ENCODE assay signal across 35 cellular contexts in genomic region chr7:28505861-28506260, GRCh38.
DNase-seq lines count a peak whose midpoint lies in the region; FAIRE-seq and TF ChIP-seq lines count a peak whose summit lies in the region.
"Had no signal": no experiment of that assay in that cellular context is flagged by ENCODE, and none has a peak within 500 bp of the region (broad histone marks: within the 10 kb centered on the region; RNA-seq: fewer than 3 reads in every experiment).

No MANE protein-coding gene starts in this region.

- no peaks in the 10 kb centered on the region for H3K9me3 Mint-ChIP-seq in activated naive CD8-positive, alpha-beta T cell treated with anti-CD3 and anti-CD28 coated beads for 36 hours
- H3K9me3 Mint-ChIP-seq: CD14-positive monocyte; CD4-positive, alpha-beta T cell; CD4-positive, CD25-positive, alpha-beta regulatory T cell; CD8-positive, alpha-beta memory T cell; CD8-positive, alpha-beta T cell had no signal

- peaks cover 16% of the 10 kb centered on the region; the same call in 1 of the 2 replicates for H3K9me3 ChIP-seq in BLaER1
- peaks cover 0 to 24% (median 8%) of the 10 kb centered on the region in 11 experiments; a peak in 14 of 22 replicates for H3K9me3 ChIP-seq in BLaER1 treated with 17β-estradiol and CSF1 and Interleukin-3, amounts not matched to agents 10 nM and 100 nM (replicated peaks in 1 of 11)
- H3K9me3 ChIP-seq: A549, BE2C, Caco-2 had no signal

- H3K36me3 ChIP-seq in BLaER1: no peaks in the 10 kb centered on the region
- H3K36me3 ChIP-seq in BLaER1 treated with 17β-estradiol and CSF1 and Interleukin-3, amounts not matched to agents 10 nM and 100 nM: peaks cover 0 to 5% (median 0%) of the 10 kb centered on the region in 11 experiments; a peak in 2 of 22 replicates
- no peaks in the 10 kb centered on the region for H3K36me3 ChIP-seq in mesendoderm (ENCODE audit: control insufficient read depth, insufficient read depth, low read length)
- H3K36me3 ChIP-seq: BE2C had no signal

- H3K18ac ChIP-seq in mesendoderm (ENCODE audit: low read length): no peak overlapping the region

- H3K9ac ChIP-seq in BLaER1: no peak overlapping the region
- H3K9ac ChIP-seq in BLaER1 treated with 17β-estradiol and CSF1 and Interleukin-3, amounts not matched to agents 10 nM and 100 nM: no peak overlapping the region
- no peak overlapping the region for H3K9ac ChIP-seq in mesendoderm (ENCODE audit: low read length)

- in situ Hi-C loops in GM13977 (cut with MboI; ENCODE audit: low pct_unique_long_range_greater_than_20kb, low sequenced_read_pairs, unreplicated experiment): no loop called here

- H2AK5ac ChIP-seq in mesendoderm (ENCODE audit: low read length): no peak overlapping the region

- no peak overlapping the region for H3K56ac ChIP-seq in mesendoderm (ENCODE audit: low read length)

- H3K27ac ChIP-seq in BLaER1 (peak overlapping the region; percentile 65; the same call in 1 of the 2 replicates), mesendoderm (ENCODE audit: low read depth, low read length) (no peak overlapping the region)
- H3K27ac ChIP-seq in BLaER1 treated with 17β-estradiol and CSF1 and Interleukin-3, amounts not matched to agents 10 nM and 100 nM: peak overlapping the region in 1 of 11 experiments; percentile 24; a peak in 1 of 22 replicates
- H3K27ac ChIP-seq: 22Rv1, A549, C4-2B had no signal

- no peak overlapping the region for H3K4me3 Mint-ChIP-seq in activated naive CD8-positive, alpha-beta T cell treated with anti-CD3 and anti-CD28 coated beads for 36 hours
- H3K4me3 Mint-ChIP-seq: B cell; CD14-positive monocyte; CD4-positive, alpha-beta memory T cell; CD4-positive, alpha-beta T cell; CD4-positive, CD25-positive, alpha-beta regulatory T cell; CD8-positive, alpha-beta memory T cell; CD8-positive, alpha-beta T cell had no signal

- no peak for TF ChIP-seq POLR2A in GM12892 (IDR thresholded peaks at IDR 0.05; ENCODE audit: low read depth, low read length)

- no peak overlapping the region for H3K27ac Mint-ChIP-seq in activated naive CD8-positive, alpha-beta T cell treated with anti-CD3 and anti-CD28 coated beads for 36 hours
- H3K27ac Mint-ChIP-seq: B cell; CD14-positive monocyte; CD4-positive, alpha-beta memory T cell; CD4-positive, alpha-beta T cell; CD4-positive, CD25-positive, alpha-beta regulatory T cell; CD8-positive, alpha-beta memory T cell; CD8-positive, alpha-beta T cell had no signal

- no peak overlapping the region for H3K23ac ChIP-seq in mesendoderm (ENCODE audit: low read length)

- H3K4ac ChIP-seq in mesendoderm (ENCODE audit: low read depth, low read length): no peak overlapping the region

- FAIRE-seq in GM12892 (lab: Jason Lieb, UNC): peak; percentile 65
- FAIRE-seq: A204.1, A549, D721Med had no signal

- no peaks in the 10 kb centered on the region for H3K36me3 Mint-ChIP-seq in activated naive CD8-positive, alpha-beta T cell treated with anti-CD3 and anti-CD28 coated beads for 36 hours
- H3K36me3 Mint-ChIP-seq: CD14-positive monocyte; CD4-positive, alpha-beta memory T cell; CD8-positive, alpha-beta memory T cell; CD8-positive, alpha-beta T cell had no signal

- no peak for DNase-seq in GM12892 (ENCODE audit: insufficient read length)
- peak; percentile 69 for DNase-seq in mesendoderm
- no peak for DNase-seq in amniotic stem cell (lab: John Stamatoyannopoulos, UW)
- no peak for DNase-seq in NCI-H128 (lab: John Stamatoyannopoulos, UW; ENCODE audit: unreplicated experiment)
- no peak for DNase-seq in GM13977 (ENCODE audit: low spot score)
- no peak for DNase-seq in activated naive CD8-positive, alpha-beta T cell treated with anti-CD3 and anti-CD28 coated beads for 36 hours
- DNase-seq: 8988T; ACHN; AML-193; BE2C; C1 segment of cervical spinal cord; Caco-2; Calu3; CD4-positive, alpha-beta memory T cell; CD4-positive, alpha-beta T cell; CD4-positive, CD25-positive, alpha-beta regulatory T cell; CD8-positive, alpha-beta memory T cell; CD8-positive, alpha-beta T cell; COR-L47; DMS 273 treated with DMSO at 0.1 percent for 48 hours; DMS153; DMS53; DMS79; DMS79 treated with DMSO at 0.1 percent for 48 hours; DND-41; EL had no signal

- H2BK120ac ChIP-seq in mesendoderm (ENCODE audit: low read depth, low read length): no peak overlapping the region

- H2BK15ac ChIP-seq in mesendoderm (replicated peaks; ENCODE audit: low read depth): no peak overlapping the region

- peaks cover 12% of the 10 kb centered on the region for H3K4me1 Mint-ChIP-seq in activated naive CD8-positive, alpha-beta T cell treated with anti-CD3 and anti-CD28 coated beads for 36 hours
- H3K4me1 Mint-ChIP-seq: CD4-positive, alpha-beta memory T cell; CD4-positive, CD25-positive, alpha-beta regulatory T cell; CD8-positive, alpha-beta memory T cell had no signal

- H3K79me2 ChIP-seq in mesendoderm (ENCODE audit: control insufficient read depth, insufficient read depth, low read length): no peaks in the 10 kb centered on the region

- H3K27me3 ChIP-seq in BLaER1 (no peaks in the 10 kb centered on the region), mesendoderm (ENCODE audit: insufficient read depth, low read length, poor library complexity) (no peaks in the 10 kb centered on the region)
- H3K27me3 ChIP-seq in BLaER1 treated with 17β-estradiol and CSF1 and Interleukin-3, amounts not matched to agents 10 nM and 100 nM: no peaks in the 10 kb centered on the region
- H3K27me3 ChIP-seq: BE2C had no signal

- no peak overlapping the region for H2BK5ac ChIP-seq in mesendoderm (ENCODE audit: low read length)

- no CpG with 5 or more reads among the region's 3 CpGs for WGBS in mesendoderm (ENCODE audit: extremely low coverage, insufficient coverage, low lambda C conversion rate)

- H4K20me1 ChIP-seq in BLaER1: no peaks in the 10 kb centered on the region
- H4K20me1 ChIP-seq in BLaER1 treated with 17β-estradiol and CSF1 and Interleukin-3, amounts not matched to agents 10 nM and 100 nM: no peaks in the 10 kb centered on the region

- H4K5ac ChIP-seq in mesendoderm (ENCODE audit: low read length): no peak overlapping the region

- no peak overlapping the region for H4K8ac ChIP-seq in mesendoderm (ENCODE audit: low read depth, low read length)

- H3K4me1 ChIP-seq in BLaER1 (peaks cover 79% of the 10 kb centered on the region), mesendoderm (ENCODE audit: control insufficient read depth, low read depth, low read length) (no peaks in the 10 kb centered on the region)
- H3K4me1 ChIP-seq in BLaER1 treated with 17β-estradiol and CSF1 and Interleukin-3, amounts not matched to agents 10 nM and 100 nM: peaks cover 28 to 79% (median 65%) of the 10 kb centered on the region in 10 experiments
- H3K4me1 ChIP-seq: A549, BE2C, Caco-2 had no signal

- H3K4me2 ChIP-seq in BLaER1 (peak overlapping the region; percentile 75), mesendoderm (ENCODE audit: low read length) (no peak overlapping the region)
- peak overlapping the region in 6 of 11 experiments; percentile 64 to 87 (median 81); a peak in 9 of 22 replicates for H3K4me2 ChIP-seq in BLaER1 treated with 17β-estradiol and CSF1 and Interleukin-3, amounts not matched to agents 10 nM and 100 nM
- H3K4me2 ChIP-seq: A549 had no signal

- H3K79me1 ChIP-seq in mesendoderm (ENCODE audit: low read length): no peaks in the 10 kb centered on the region

- peaks cover under 1% of the 10 kb centered on the region for H3K27me3 Mint-ChIP-seq in activated naive CD8-positive, alpha-beta T cell treated with anti-CD3 and anti-CD28 coated beads for 36 hours
- H3K27me3 Mint-ChIP-seq: B cell had no signal

- H3K4me3 ChIP-seq in BLaER1 (no peak overlapping the region), mesendoderm (ENCODE audit: low read length) (no peak overlapping the region)
- no peak overlapping the region for H3K4me3 ChIP-seq in BLaER1 treated with 17β-estradiol and CSF1 and Interleukin-3, amounts not matched to agents 10 nM and 100 nM
- H3K4me3 ChIP-seq: A549 had no signal

- no peak for TF ChIP-seq CTCF in GM13977 (IDR thresholded peaks at IDR 0.05; ENCODE audit: extremely low read depth, insufficient read depth, missing control alignments)
